In the genomic region with DNA sequence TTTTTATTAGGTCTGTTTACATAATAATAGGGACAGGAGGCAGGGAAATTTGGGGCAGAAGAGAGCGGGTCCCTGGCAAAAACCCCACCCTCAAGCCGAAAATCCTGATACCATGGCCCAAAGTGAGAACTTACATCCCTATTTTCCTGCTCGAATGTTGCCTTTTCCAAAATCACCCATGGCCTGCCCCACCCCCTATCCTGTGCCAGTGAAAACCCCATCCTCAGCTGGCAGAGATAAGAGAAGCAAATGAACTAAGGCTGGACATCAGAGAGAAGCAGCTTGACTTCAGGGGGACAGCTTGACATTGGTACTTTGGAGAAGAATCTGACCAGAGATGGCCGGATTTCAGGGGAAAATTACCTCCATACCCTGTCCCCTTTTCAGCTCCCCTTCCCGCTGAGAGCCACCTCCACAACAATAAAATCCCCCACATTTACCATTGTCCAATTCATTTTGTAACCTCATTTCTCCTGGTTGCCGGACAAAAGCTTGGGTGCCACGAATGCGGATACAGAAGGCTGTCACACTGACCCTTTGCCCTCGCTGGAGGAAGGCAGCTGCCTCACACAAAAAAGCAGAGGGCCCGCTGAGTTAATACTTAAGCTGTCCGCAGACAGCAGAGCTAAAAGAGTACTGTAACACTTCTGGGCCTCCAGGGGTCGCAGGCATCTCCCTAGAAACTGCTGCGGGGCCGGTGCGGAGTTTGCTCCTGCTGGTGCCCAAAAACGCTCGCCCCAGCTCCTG, we compare ENCODE assay signal across 9 cellular contexts.
DNase-seq lines count a peak whose midpoint lies in the region; ATAC-seq, FAIRE-seq and TF ChIP-seq lines count a peak whose summit lies in the region.
"Had no signal": no experiment of that assay in that cellular context is flagged by ENCODE, and none has a peak within 500 bp of the region (broad histone marks: within the 10 kb centered on the region; RNA-seq: fewer than 3 reads in every experiment).

No MANE protein-coding gene starts in this region.

- TF ChIP-seq CTCF in D721Med (IDR thresholded peaks at IDR 0.05; ENCODE audit: insufficient read depth, missing control alignments) = peak; percentile 58
- TF ChIP-seq CTCF in HL-60 (IDR thresholded peaks at IDR 0.05; ENCODE audit: insufficient read depth, low read length) = peak; percentile 2
- TF ChIP-seq CTCF in body of pancreas (IDR thresholded peaks at IDR 0.05) = peak; percentile 20 to 57 (median 39)
- TF ChIP-seq CTCF in left lung (IDR thresholded peaks at IDR 0.05) = peak in 1 of 2 donors; percentile 24

- 31 to 39% methylated on average over 16 to 17 of the region's 17 CpGs for WGBS in body of pancreas, 2 donors

- H3K27ac ChIP-seq in HL-60 (replicated peaks) (no peak overlapping the region), body of pancreas (no peak overlapping the region), left lung (no peak overlapping the region)

- intact Hi-C loops in body of pancreas (cut with DNase I) = no loop called here
- intact Hi-C loops in left lung (cut with DNase I) = no loop called here

- no peak for DNase-seq in D721Med (ENCODE audit: insufficient read length, low spot score)
- peak in 1 of 2 experiments; percentile 2 for DNase-seq in HL-60 (ENCODE audit: low read depth in 1 of 2, low spot score in 1 of 2)
- peak; percentile 43 to 66 (median 51) for DNase-seq in body of pancreas
- DNase-seq in left lung = peak in 1 of 2 donors; percentile 71
- no peak for DNase-seq in stimulated activated CD8-positive, alpha-beta memory T cell treated with anti-CD3 and anti-CD28 coated beads, Interleukin-4, amount 100 ng/mL, for 48 hours
- no peak for DNase-seq in activated CD8-positive, alpha-beta memory T cell treated with anti-CD3 and anti-CD28 coated beads, Interleukin-2, amount 50 U/mL, for 48 hours
- DNase-seq in T1000 (lab: John Stamatoyannopoulos, UW) = no peak

- H3K36me3 ChIP-seq in body of pancreas (replicated peaks in 1 of 2; ENCODE audit: insufficient read depth in 1 of 2, low read depth in 2 of 2) = no peaks in the 10 kb centered on the region
- H3K36me3 ChIP-seq in left lung = no peaks in the 10 kb centered on the region

- H3K4me1 ChIP-seq in body of pancreas (no peaks in the 10 kb centered on the region), left lung (no peaks in the 10 kb centered on the region)

- ATAC-seq in body of pancreas (peak; percentile 74), left lung (peak; percentile 72), GM18498 (IDR thresholded peaks at IDR 0.05; ENCODE audit: unreplicated experiment) (no peak)

- no peak for FAIRE-seq in D721Med (lab: Jason Lieb, UNC)
- FAIRE-seq: endometrium had no signal

- TF ChIP-seq POLR2A in body of pancreas (IDR thresholded peaks at IDR 0.05) = no peak

- H3K4me3 ChIP-seq in HL-60 (replicated peaks; ENCODE audit: insufficient read depth, low read length) (no peak overlapping the region), body of pancreas (no peak overlapping the region), left lung (no peak overlapping the region)

- no peaks in the 10 kb centered on the region for H3K9me3 ChIP-seq in body of pancreas
- no peaks in the 10 kb centered on the region for H3K9me3 ChIP-seq in left lung

- H3K27me3 ChIP-seq in HL-60 (ENCODE audit: insufficient read depth, poor library complexity, severe bottlenecking) = no peaks in the 10 kb centered on the region
- no peaks in the 10 kb centered on the region for H3K27me3 ChIP-seq in body of pancreas
- no peaks in the 10 kb centered on the region for H3K27me3 ChIP-seq in left lung

Comparison
In these comparisons a context has a peak if more than half of its experiments do, and no peak if none do; other contexts are left out.
1. DNase-seq: peak in body of pancreas (4 of 4); none in D721Med (single experiment), stimulated activated CD8-positive, alpha-beta memory T cell treated with anti-CD3 and anti-CD28 coated beads, Interleukin-4, amount 100 ng/mL, for 48 hours (single experiment), activated CD8-positive, alpha-beta memory T cell treated with anti-CD3 and anti-CD28 coated beads, Interleukin-2, amount 50 U/mL, for 48 hours (single experiment) and T1000 (single experiment).